Comparison of ENCODE assay signal across 32 cellular contexts in the genomic region with DNA sequence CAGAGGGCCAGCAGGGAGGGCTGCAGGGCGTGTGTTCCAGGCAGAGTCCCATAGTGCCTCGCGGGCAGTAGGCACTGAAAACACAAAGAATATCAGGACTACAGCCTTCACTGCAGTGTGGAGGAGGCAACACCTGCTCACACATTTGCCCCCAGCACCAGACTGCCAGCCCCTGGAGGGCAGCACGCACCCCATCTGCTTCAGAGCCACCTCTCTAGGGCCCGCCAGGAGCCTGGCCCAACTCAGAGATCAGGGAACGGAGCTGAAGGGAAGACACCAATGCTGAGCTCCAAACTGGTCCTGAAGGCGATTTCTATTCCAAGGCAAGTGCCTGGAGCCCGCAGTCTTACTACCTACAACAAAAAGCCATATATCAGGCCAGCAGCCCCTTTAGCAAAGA.
"Had no signal": no experiment of that assay in that cellular context is flagged by ENCODE, and none has a peak within 500 bp of the region (broad histone marks: within the 10 kb centered on the region; RNA-seq: fewer than 3 reads in every experiment).

No MANE protein-coding gene starts in this region.

- H3K27ac ChIP-seq: body of pancreas, cardiac muscle cell, coronary artery, dorsolateral prefrontal cortex, gastrocnemius medialis, ovary, prostate gland, sigmoid colon, stomach, thyroid gland, upper lobe of left lung had no signal

- H3K4me1 ChIP-seq: body of pancreas, prostate gland, stomach, thyroid gland, upper lobe of left lung had no signal

- H3K9me3 ChIP-seq: gastrocnemius medialis, mucosa of descending colon, ovary, prostate gland, thyroid gland had no signal

- H3K36me3 ChIP-seq: cardiac muscle cell, ovary, prostate gland, thyroid gland had no signal

- H3K27me3 ChIP-seq: body of pancreas, cardiac muscle cell, dorsolateral prefrontal cortex, gastrocnemius medialis, ovary, sigmoid colon, stomach, thyroid gland, upper lobe of left lung had no signal

- DNase-seq: activated CD4-positive, alpha-beta T cell treated with anti-CD3 and anti-CD28 coated beads for 4 hours; activated CD4-positive, alpha-beta T cell treated with anti-CD3 and anti-CD28 coated beads, Interleukin-2, amount 50 U/mL, for 4 hours; activated CD4-positive, CD25-positive, alpha-beta regulatory T cell; activated naive CD4-positive, alpha-beta T cell; activated T-cell treated with anti-CD3 and anti-CD28 coated beads for 4 hours; activated T-cell treated with anti-CD3 and anti-CD28 coated beads, Interleukin-2, amount 50 U/mL, for 72 hours; aorta; body of pancreas; cerebellar nuclear complex; dorsolateral prefrontal cortex; effector memory CD8-positive, alpha-beta T cell; erythroblast; gastrocnemius medialis; head of caudate nucleus; hippocampal formation; left cardiac atrium; left ventricle myocardium superior; mucosa of descending colon; ovary; retina; sigmoid colon; small intestine; stimulated activated CD4-positive, alpha-beta T cell treated with anti-CD3 and anti-CD28 coated beads, Interleukin-4, amount 100 ng/mL, for 24 hours; stomach; thyroid gland; upper lobe of left lung had no signal

- H3K4me3 ChIP-seq: body of pancreas, cardiac muscle cell, coronary artery, dorsolateral prefrontal cortex, gastrocnemius medialis, mucosa of descending colon, ovary, prostate gland, sigmoid colon, stomach, thyroid gland, upper lobe of left lung had no signal

- FAIRE-seq: keratinocyte, small intestine had no signal

- ATAC-seq: activated naive CD4-positive, alpha-beta T cell treated with anti-CD3 and anti-CD28 coated beads, Interleukin-2, amount 50 U/mL, for 72 hours; activated T-cell treated with anti-CD3 and anti-CD28 coated beads, Interleukin-2, amount 50 U/mL, for 72 hours; body of pancreas; effector memory CD8-positive, alpha-beta T cell; gastrocnemius medialis; left cardiac atrium; left ventricle myocardium superior; mucosa of descending colon; stimulated activated memory B cell treated with anti-CD40 and anti-IgM and Interleukin-4, amounts not matched to agents 10 μg/mL and 1 μg/mL and 100 μg/mL, for 72 hours had no signal
